ENCODE assay signal across 1 cellular context in the genomic region with DNA sequence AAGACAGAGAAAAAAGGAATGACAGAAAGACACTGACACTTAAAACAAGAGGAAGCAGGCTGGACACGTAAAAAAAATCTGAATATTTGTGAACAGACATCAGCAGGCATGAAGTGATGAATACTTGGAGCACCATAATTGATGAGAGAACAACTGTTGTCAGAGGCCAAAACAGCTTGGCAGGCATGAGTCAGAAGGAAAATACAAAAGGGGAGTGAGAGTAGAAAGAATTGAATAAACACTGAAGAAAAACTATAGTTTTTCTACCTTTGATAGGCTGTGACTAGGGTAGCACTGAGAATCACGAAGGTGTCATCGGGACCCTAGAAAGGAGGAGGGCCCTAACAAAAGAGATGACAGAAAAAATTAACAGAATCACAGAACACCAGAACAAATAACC.
TF ChIP-seq lines count a peak whose summit lies in the region.

No MANE protein-coding gene starts in this region.

TF ChIP-seq in SK-N-SH, 30 proteins besides CTCF, POLR2A, EP300 and RAD21 (continued from another document):
- TF ChIP-seq, protein P1, sequence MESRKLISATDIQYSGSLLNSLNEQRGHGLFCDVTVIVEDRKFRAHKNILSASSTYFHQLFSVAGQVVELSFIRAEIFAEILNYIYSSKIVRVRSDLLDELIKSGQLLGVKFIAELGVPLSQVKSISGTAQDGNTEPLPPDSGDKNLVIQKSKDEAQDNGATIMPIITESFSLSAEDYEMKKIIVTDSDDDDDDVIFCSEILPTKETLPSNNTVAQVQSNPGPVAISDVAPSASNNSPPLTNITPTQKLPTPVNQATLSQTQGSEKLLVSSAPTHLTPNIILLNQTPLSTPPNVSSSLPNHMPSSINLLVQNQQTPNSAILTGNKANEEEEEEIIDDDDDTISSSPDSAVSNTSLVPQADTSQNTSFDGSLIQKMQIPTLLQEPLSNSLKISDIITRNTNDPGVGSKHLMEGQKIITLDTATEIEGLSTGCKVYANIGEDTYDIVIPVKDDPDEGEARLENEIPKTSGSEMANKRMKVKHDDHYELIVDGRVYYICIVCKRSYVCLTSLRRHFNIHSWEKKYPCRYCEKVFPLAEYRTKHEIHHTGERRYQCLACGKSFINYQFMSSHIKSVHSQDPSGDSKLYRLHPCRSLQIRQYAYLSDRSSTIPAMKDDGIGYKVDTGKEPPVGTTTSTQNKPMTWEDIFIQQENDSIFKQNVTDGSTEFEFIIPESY (IDR thresholded peaks at IDR 0.05; ENCODE audit: borderline replicate concordance, low read depth): 0 out of 2 replicates have a peak, but pooled peaks have one; percentile 21
- TF ChIP-seq TCF12 (IDR thresholded peaks at IDR 0.05) (0 out of 2 replicates have a peak, but pooled peaks have one; percentile 41), USF1 (IDR thresholded peaks at IDR 0.05; ENCODE audit: borderline replicate concordance, low read depth) (no peak), RCOR1 (IDR thresholded peaks at IDR 0.05; ENCODE audit: low read length) (no peak), NFIC (IDR thresholded peaks at IDR 0.05; ENCODE audit: borderline replicate concordance) (0 out of 2 replicates have a peak, but pooled peaks have one; percentile 14), JUND (IDR thresholded peaks at IDR 0.05) (peak; percentile 58; the same call in 1 of the 2 replicates), PBX3 (IDR thresholded peaks at IDR 0.05) (peak; percentile 89), FOSL2 (IDR thresholded peaks at IDR 0.05; ENCODE audit: borderline replicate concordance, low read depth) (peak; percentile 43; the same call in 1 of the 2 replicates)
